In genomic region chr5:60161340-60161934, GRCh38 we compare ENCODE assay signal across 8 cellular contexts.
DNase-seq lines count a peak whose midpoint lies in the region; ATAC-seq, FAIRE-seq and TF ChIP-seq lines count a peak whose summit lies in the region.

No MANE protein-coding gene starts in this region.

- ATAC-seq in HG03039 (IDR thresholded peaks at IDR 0.05; ENCODE audit: unreplicated experiment) = peak; percentile 64
- ATAC-seq in stimulated activated effector memory CD8-positive, alpha-beta T cell treated with anti-CD3 and anti-CD28 coated beads, Interleukin-12 subunit alpha, Interleukin-12 subunit beta, amount 100 ng/mL, for 72 hours = no peak

- CTCF ChIA-PET in OCI-LY7 (lab: Charles Lee; ENCODE audit: unreplicated experiment) = no interaction called here

- no peaks in the 10 kb centered on the region for H3K4me1 ChIP-seq in OCI-LY7 (ENCODE audit: insufficient read depth, low read length, poor library complexity, severe bottlenecking)
- H3K4me1 ChIP-seq in suprapubic skin = no peaks in the 10 kb centered on the region

- H3K27me3 ChIP-seq in suprapubic skin = no peaks in the 10 kb centered on the region

- no peak overlapping the region for H3K27ac Mint-ChIP-seq in stimulated activated effector memory CD8-positive, alpha-beta T cell treated with anti-CD3 and anti-CD28 coated beads, Interleukin-12 subunit alpha, Interleukin-12 subunit beta, amount 100 ng/mL, for 72 hours

- no peak overlapping the region for H3K4me2 ChIP-seq in OCI-LY7 (ENCODE audit: low read length)

- H4K20me1 ChIP-seq in OCI-LY7 (ENCODE audit: insufficient read depth, low read length) = no peaks in the 10 kb centered on the region

- H3K36me3 ChIP-seq in OCI-LY7 (ENCODE audit: insufficient read depth, low read length) (no peaks in the 10 kb centered on the region), suprapubic skin (no peaks in the 10 kb centered on the region)

- H2AFZ ChIP-seq in OCI-LY7 (ENCODE audit: low read length) = no peak overlapping the region

- H3K4me3 Mint-ChIP-seq in stimulated activated effector memory CD8-positive, alpha-beta T cell treated with anti-CD3 and anti-CD28 coated beads, Interleukin-12 subunit alpha, Interleukin-12 subunit beta, amount 100 ng/mL, for 72 hours = no peak overlapping the region

- no peak overlapping the region for H3K4me3 ChIP-seq in OCI-LY7 (ENCODE audit: low read depth, low read length, poor library complexity, severe bottlenecking)
- no peak overlapping the region for H3K4me3 ChIP-seq in suprapubic skin

- no peak for TF ChIP-seq EP300 in suprapubic skin (IDR thresholded peaks at IDR 0.05)

- DNase-seq in A172 (ENCODE audit: low spot score) = peak; percentile 59
- peak; percentile 1 for DNase-seq in GM12892 (ENCODE audit: insufficient read length)
- DNase-seq in OCI-LY7 (ENCODE audit: low spot score) = peak; percentile 16
- peak; percentile 5 for DNase-seq in glomerular visceral epithelial cell (ENCODE audit: extremely low spot score)
- DNase-seq in NCI-H2107 (lab: John Stamatoyannopoulos, UW) = no peak
- no peak for DNase-seq in stimulated activated effector memory CD8-positive, alpha-beta T cell treated with anti-CD3 and anti-CD28 coated beads, Interleukin-12 subunit alpha, Interleukin-12 subunit beta, amount 100 ng/mL, for 72 hours (ENCODE audit: low spot score in 2 of 2)
- no peak for DNase-seq in suprapubic skin (ENCODE audit: low spot score in 2 of 2)

- TF ChIP-seq POLR2A in GM12892 (IDR thresholded peaks at IDR 0.05; ENCODE audit: low read depth, low read length) (no peak), suprapubic skin (IDR thresholded peaks at IDR 0.05) (no peak)

- H3K9me3 ChIP-seq in OCI-LY7 (ENCODE audit: low read length) (no peaks in the 10 kb centered on the region), suprapubic skin (no peaks in the 10 kb centered on the region)

- intact Hi-C loops in OCI-LY7 (cut with micrococcal nuclease; ENCODE audit: unreplicated experiment) = no loop called here

- H3K27ac ChIP-seq in OCI-LY7 (ENCODE audit: low read depth, low read length, poor library complexity, severe bottlenecking) (no peak overlapping the region), suprapubic skin (no peak overlapping the region)

- POLR2A ChIA-PET in OCI-LY7 (lab: Charles Lee) = no interaction called here

- no peaks in the 10 kb centered on the region for H3K4me1 Mint-ChIP-seq in stimulated activated effector memory CD8-positive, alpha-beta T cell treated with anti-CD3 and anti-CD28 coated beads, Interleukin-12 subunit alpha, Interleukin-12 subunit beta, amount 100 ng/mL, for 72 hours

- H3K36me3 Mint-ChIP-seq in stimulated activated effector memory CD8-positive, alpha-beta T cell treated with anti-CD3 and anti-CD28 coated beads, Interleukin-12 subunit alpha, Interleukin-12 subunit beta, amount 100 ng/mL, for 72 hours = no peaks in the 10 kb centered on the region

- 62% methylated on average over 3 of the region's 3 CpGs for WGBS in suprapubic skin

- H3K9me3 Mint-ChIP-seq in stimulated activated effector memory CD8-positive, alpha-beta T cell treated with anti-CD3 and anti-CD28 coated beads, Interleukin-12 subunit alpha, Interleukin-12 subunit beta, amount 100 ng/mL, for 72 hours = peaks cover 5% of the 10 kb centered on the region

- peak; percentile 60 for FAIRE-seq in GM12892 (lab: Jason Lieb, UNC)

- peak; percentile 79 for TF ChIP-seq CTCF in OCI-LY7 (conservative IDR thresholded peaks at IDR 0.05; ENCODE audit: low read length)
- TF ChIP-seq CTCF in suprapubic skin (IDR thresholded peaks at IDR 0.05) = no peak

- BruUV-seq in OCI-LY7 (replicated peaks; lab: Mats Ljungman, UMichigan) = no TSS peak

- H3K79me2 ChIP-seq in OCI-LY7 (ENCODE audit: insufficient read depth, low read depth, low read length) = no peaks in the 10 kb centered on the region

- H3K9me2 ChIP-seq in OCI-LY7 (ENCODE audit: insufficient read depth, low read length) = no peaks in the 10 kb centered on the region

Comparison
In these comparisons a context has a peak if more than half of its experiments do, and no peak if none do; other contexts are left out.
1. DNase-seq: peak in A172 (single experiment), GM12892 (single experiment), OCI-LY7 (single experiment) and glomerular visceral epithelial cell (single experiment); none in NCI-H2107 (single experiment), stimulated activated effector memory CD8-positive, alpha-beta T cell treated with anti-CD3 and anti-CD28 coated beads, Interleukin-12 subunit alpha, Interleukin-12 subunit beta, amount 100 ng/mL, for 72 hours (0 of 2) and suprapubic skin (0 of 2).